18 cellular contexts compared by ENCODE assay signal in the genomic region with DNA sequence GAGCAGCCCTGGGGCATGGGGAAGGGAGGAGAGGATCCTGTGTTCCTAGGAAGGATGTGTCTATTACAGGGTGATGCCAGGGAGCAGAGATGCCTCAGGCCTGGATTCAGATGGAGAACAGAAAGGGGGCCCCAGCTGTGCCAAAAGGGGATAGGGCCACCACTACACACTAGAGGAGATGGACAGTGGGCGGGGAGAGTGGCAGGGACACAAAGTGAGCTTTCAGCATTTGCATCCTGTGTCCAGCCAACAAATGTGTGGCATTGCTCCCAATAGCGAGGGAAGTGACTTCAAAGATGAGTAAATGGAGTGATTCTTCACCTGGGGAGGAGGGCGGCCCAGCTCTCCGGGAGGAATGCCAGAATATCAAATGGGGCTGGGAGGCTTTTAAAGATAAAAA.
DNase-seq lines count a peak whose midpoint lies in the region; ATAC-seq and TF ChIP-seq lines count a peak whose summit lies in the region.
"Had no signal": no experiment of that assay in that cellular context is flagged by ENCODE, and none has a peak within 500 bp of the region (broad histone marks: within the 10 kb centered on the region; RNA-seq: fewer than 3 reads in every experiment).

No MANE protein-coding gene starts in this region.

- no peaks in the 10 kb centered on the region for H3K36me3 ChIP-seq in mammary epithelial cell (ENCODE audit: insufficient read depth, low read length)
- H3K36me3 ChIP-seq in brain microvascular endothelial cell (replicated peaks), result no peaks in the 10 kb centered on the region
- no peaks in the 10 kb centered on the region for H3K36me3 ChIP-seq in heart left ventricle
- H3K36me3 ChIP-seq: BLaER1 treated with 17β-estradiol and CSF1 and Interleukin-3, amounts not matched to agents 10 nM and 100 nM had no signal

- H3K4me2 ChIP-seq in mammary epithelial cell (ENCODE audit: insufficient read depth, low read depth, low read length), result no peak overlapping the region
- H3K4me2 ChIP-seq: BLaER1 treated with 17β-estradiol and CSF1 and Interleukin-3, amounts not matched to agents 10 nM and 100 nM had no signal

- H3K9ac ChIP-seq in mammary epithelial cell (ENCODE audit: insufficient read depth, low read length), result no peak overlapping the region
- H3K9ac ChIP-seq: BLaER1 treated with 17β-estradiol and CSF1 and Interleukin-3, amounts not matched to agents 10 nM and 100 nM; GM23248 had no signal

- H3K4me1 ChIP-seq in mammary epithelial cell (ENCODE audit: insufficient read depth, low read length), result no peaks in the 10 kb centered on the region
- H3K4me1 ChIP-seq in heart left ventricle, result peaks cover 0 to 9% (median 4%) of the 10 kb centered on the region in 12 donors

- H3K27ac Mint-ChIP-seq in T-cell, result no peak overlapping the region

- H3K4me3 Mint-ChIP-seq in T-cell, result no peak overlapping the region

- H3K27ac ChIP-seq in mammary epithelial cell (ENCODE audit: insufficient read depth, low read depth, low read length), result no peak overlapping the region
- no peak overlapping the region for H3K27ac ChIP-seq in brain microvascular endothelial cell
- H3K27ac ChIP-seq in heart left ventricle, result no peak overlapping the region
- H3K27ac ChIP-seq: BLaER1 treated with 17β-estradiol and CSF1 and Interleukin-3, amounts not matched to agents 10 nM and 100 nM; GM23248 had no signal

- POLR2A ChIA-PET in T-cell (lab: Charles Lee), result no interaction called here

- DNase-seq in G401 (ENCODE audit: low spot score), result peak; percentile 5
- no peak for DNase-seq in mammary epithelial cell
- DNase-seq in hypothalamus (lab: John Stamatoyannopoulos, UW), result peak in 33 of 51 donors; percentile 6 to 67 (median 39)
- peak in 9 of 10 donors; percentile 23 to 87 (median 57) for DNase-seq in posterior cingulate gyrus
- DNase-seq in brain microvascular endothelial cell, result no peak
- DNase-seq in NCI-H1092 treated with DMSO at 0.1 percent for 48 hours (lab: John Stamatoyannopoulos, UW), result no peak
- no peak for DNase-seq in T-cell
- no peak for DNase-seq in heart left ventricle
- DNase-seq: DND-41, GF-D8, GM23248, MV-4-11, NCI-H1417 treated with DMSO at 0.1 percent for 48 hours, NCI-H1930, NCI-H446, NCI-H69, SHP77 treated with DMSO at 0.1 percent for 48 hours had no signal

- peaks cover 0 to 3% (median 2%) of the 10 kb centered on the region in 3 donors for H3K4me1 Mint-ChIP-seq in T-cell

- in situ Hi-C loops in G401 (cut with HindIII; ENCODE audit: low sequenced_read_pairs) (no loop called here), mammary epithelial cell (cut with MboI; ENCODE audit: low sequenced_read_pairs in 2 of 2) (loop anchor here (10.0 kb wide), 1 partner anchor 192 kb away; no protein-coding TSS in a partner anchor), brain microvascular endothelial cell (cut with HindIII; ENCODE audit: low pct_ligation_motif_present, low sequenced_read_pairs) (no loop called here)

- H3K27me3 ChIP-seq in mammary epithelial cell (ENCODE audit: insufficient read depth, low read length) (no peaks in the 10 kb centered on the region), brain microvascular endothelial cell (replicated peaks) (no peaks in the 10 kb centered on the region), heart left ventricle (no peaks in the 10 kb centered on the region)
- H3K27me3 ChIP-seq: BLaER1 treated with 17β-estradiol and CSF1 and Interleukin-3, amounts not matched to agents 10 nM and 100 nM had no signal

- no peaks in the 10 kb centered on the region for H4K20me1 ChIP-seq in mammary epithelial cell (ENCODE audit: insufficient read depth, low read length)
- H4K20me1 ChIP-seq: BLaER1 treated with 17β-estradiol and CSF1 and Interleukin-3, amounts not matched to agents 10 nM and 100 nM had no signal

- intact Hi-C loops in mammary epithelial cell (cut with micrococcal nuclease) (no loop called here), posterior cingulate gyrus (cut with DNase I) (loop anchor here (5.0 kb wide), 1 partner anchor 64 kb away; a partner anchor contains a TSS), heart left ventricle (cut with DNase I) (loop anchor here in 4 of 10 donors (2.0 to 10.0 kb wide), 4 partner anchors 62 to 184 kb away; a partner anchor contains a TSS)

- 28% methylated on average over 4 of the region's 4 CpGs for WGBS in mammary epithelial cell (ENCODE audit: low coverage, missing lambda C conversion rate)
- 73 to 79% (median 77%) methylated on average over 4 of the region's 4 CpGs for WGBS in heart left ventricle, 4 donors

- peak overlapping the region; percentile 73 for H2AFZ ChIP-seq in mammary epithelial cell (ENCODE audit: low read depth, low read length)
- H2AFZ ChIP-seq: GM23248 had no signal

- BruUV-seq in mammary epithelial cell (replicated peaks; lab: Mats Ljungman, UMichigan), result no TSS peak

- H3K9me3 ChIP-seq in mammary epithelial cell (replicated peaks; ENCODE audit: insufficient read depth, low read length), result no peaks in the 10 kb centered on the region
- no peaks in the 10 kb centered on the region for H3K9me3 ChIP-seq in heart left ventricle
- H3K9me3 ChIP-seq: BLaER1 treated with 17β-estradiol and CSF1 and Interleukin-3, amounts not matched to agents 10 nM and 100 nM had no signal

- H3K4me3 ChIP-seq in mammary epithelial cell (replicated peaks in 1 of 3; ENCODE audit: insufficient read depth in 1 of 3, low read depth in 2 of 3, low read length in 3 of 3) (no peak overlapping the region), brain microvascular endothelial cell (ENCODE audit: low read depth, low read length) (no peak overlapping the region), heart left ventricle (no peak overlapping the region)
- H3K4me3 ChIP-seq: BLaER1 treated with 17β-estradiol and CSF1 and Interleukin-3, amounts not matched to agents 10 nM and 100 nM; GM23248 had no signal

- H3K36me3 Mint-ChIP-seq in T-cell, result no peaks in the 10 kb centered on the region

- H3K9me3 Mint-ChIP-seq in T-cell, result no peaks in the 10 kb centered on the region

- H3K79me2 ChIP-seq in mammary epithelial cell (ENCODE audit: insufficient read depth, low read length), result no peaks in the 10 kb centered on the region

- TF ChIP-seq CTCF in mammary epithelial cell (conservative IDR thresholded peaks at IDR 0.05 in 1 of 2, IDR thresholded peaks at IDR 0.05 in 1 of 2; ENCODE audit: extremely low read depth in 1 of 2, insufficient read depth in 1 of 2, low read depth in 1 of 2, low read length in 2 of 2) (no peak), brain microvascular endothelial cell (IDR thresholded peaks at IDR 0.05; ENCODE audit: low read depth, low read length, missing control alignments) (no peak), heart left ventricle (IDR thresholded peaks at IDR 0.05) (no peak)

- H3K27me3 Mint-ChIP-seq in T-cell, result no peaks in the 10 kb centered on the region

- ATAC-seq in T-cell (replicated peaks in 1 of 4) (no peak), heart left ventricle (no peak)

- CTCF ChIA-PET in mammary epithelial cell (lab: Charles Lee; ENCODE audit: low non-redundant PET), result no interaction called here
- CTCF ChIA-PET in T-cell (lab: Charles Lee), result interaction anchor here (0.5 to 1.0 kb wide), 4 partner anchors 64 to 473 kb away, joined by 3 to 4 read pairs (median 4); no protein-coding TSS in a partner anchor

- TF ChIP-seq POLR2A in heart left ventricle (IDR thresholded peaks at IDR 0.05), result no peak

- dilution Hi-C loops in mammary epithelial cell (cut with HindIII; ENCODE audit: low sequenced_read_pairs), result no loop called here

Comparison
In these comparisons a context has a peak if more than half of its experiments do, and no peak if none do; other contexts are left out.
1. DNase-seq: peak in G401 (single experiment), hypothalamus (33 of 51) and posterior cingulate gyrus (9 of 10); none in mammary epithelial cell (single experiment), brain microvascular endothelial cell (single experiment), NCI-H1092 treated with DMSO at 0.1 percent for 48 hours (single experiment), T-cell (0 of 34) and heart left ventricle (0 of 5).
2. in situ Hi-C loops: an anchor here in mammary epithelial cell (10.0 kb wide); none called in G401 and brain microvascular endothelial cell.